In the genomic region with DNA sequence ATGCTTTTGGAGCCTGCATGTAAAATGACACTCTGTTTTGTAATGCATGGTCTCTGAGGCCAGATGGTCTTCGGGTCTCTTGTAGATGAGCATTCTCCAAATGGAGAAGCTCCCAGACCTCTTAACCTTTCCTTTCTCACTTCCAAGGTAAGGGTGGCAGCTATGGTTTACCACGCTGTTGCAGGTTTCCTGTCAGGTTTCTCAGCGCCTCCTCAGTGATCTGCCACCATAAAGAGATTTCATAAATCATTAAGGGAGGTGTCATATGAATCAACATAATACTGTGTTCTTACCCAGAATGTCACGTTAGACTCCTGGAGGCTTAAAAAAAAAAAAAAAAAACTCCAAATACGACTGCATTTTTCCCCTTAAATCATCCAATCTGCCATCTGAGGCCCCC, we compare ENCODE assay signal across 29 cellular contexts.
"Had no signal": no experiment of that assay in that cellular context is flagged by ENCODE, and none has a peak within 500 bp of the region (broad histone marks: within the 10 kb centered on the region; RNA-seq: fewer than 3 reads in every experiment).

No MANE protein-coding gene starts in this region.

- H3K27ac ChIP-seq: stomach, suprapubic skin, testis, thoracic aorta, thyroid gland, tibial artery, tibial nerve, transverse colon, upper lobe of left lung, upper lobe of right lung, uterus, vagina had no signal

- H3K27ac Mint-ChIP-seq: stimulated activated effector memory CD8-positive, alpha-beta T cell treated with anti-CD3 and anti-CD28 coated beads, Interleukin-12 subunit alpha, Interleukin-12 subunit beta, amount 100 ng/mL, for 72 hours; stimulated activated memory B cell treated with anti-CD40 and anti-IgM and Interleukin-4, amounts not matched to agents 10 μg/mL and 1 μg/mL and 100 μg/mL, for 72 hours; stimulated activated naive B cell treated with anti-CD40 and anti-IgM and Interleukin-4, amounts not matched to agents 10 μg/mL and 1 μg/mL and 100 μg/mL, for 72 hours; stimulated activated naive CD8-positive, alpha-beta T cell treated with anti-CD3 and anti-CD28 coated beads, Interleukin-15, Interleukin-2, amounts not matched to agents 100 ng/mL and 50 ng/mL, for 24 hours; type B pancreatic cell had no signal

- H3K27me3 Mint-ChIP-seq: stimulated activated memory B cell treated with anti-CD40 and anti-IgM and Interleukin-4, amounts not matched to agents 10 μg/mL and 1 μg/mL and 100 μg/mL, for 72 hours; stimulated activated naive B cell treated with anti-CD40 and anti-IgM and Interleukin-4, amounts not matched to agents 10 μg/mL and 1 μg/mL and 100 μg/mL, for 72 hours; stimulated activated naive CD8-positive, alpha-beta T cell treated with anti-CD3 and anti-CD28 coated beads, Interleukin-15, amount 100 ng/mL, for 72 hours; stimulated activated naive CD8-positive, alpha-beta T cell treated with anti-CD3 and anti-CD28 coated beads, Interleukin-15, Interleukin-2, amounts not matched to agents 100 ng/mL and 50 ng/mL, for 24 hours had no signal

- H3K9me3 ChIP-seq: stomach, suprapubic skin, testis, thoracic aorta, thyroid gland, tibial artery, tibial nerve, transverse colon, upper lobe of left lung, upper lobe of right lung, uterus, vagina had no signal

- H3K27me3 ChIP-seq: stomach, suprapubic skin, testis, thyroid gland, tibial nerve, transverse colon, upper lobe of left lung, upper lobe of right lung, uterus, vagina had no signal

- FAIRE-seq: urothelium cell line had no signal

- H3K36me3 Mint-ChIP-seq: stimulated activated effector memory CD8-positive, alpha-beta T cell treated with anti-CD3 and anti-CD28 coated beads, Interleukin-12 subunit alpha, Interleukin-12 subunit beta, amount 100 ng/mL, for 72 hours; stimulated activated memory B cell treated with anti-CD40 and anti-IgM and Interleukin-4, amounts not matched to agents 10 μg/mL and 1 μg/mL and 100 μg/mL, for 72 hours; stimulated activated naive B cell treated with anti-CD40 and anti-IgM and Interleukin-4, amounts not matched to agents 10 μg/mL and 1 μg/mL and 100 μg/mL, for 72 hours; type B pancreatic cell had no signal

- H3K36me3 ChIP-seq: stomach, suprapubic skin, thoracic aorta, thyroid gland, tibial artery, tibial nerve, transverse colon, upper lobe of left lung, upper lobe of right lung, uterus, vagina had no signal

- H3K4me3 Mint-ChIP-seq: stimulated activated effector memory CD8-positive, alpha-beta T cell treated with anti-CD3 and anti-CD28 coated beads, Interleukin-12 subunit alpha, Interleukin-12 subunit beta, amount 100 ng/mL, for 72 hours; stimulated activated memory B cell treated with anti-CD40 and anti-IgM and Interleukin-4, amounts not matched to agents 10 μg/mL and 1 μg/mL and 100 μg/mL, for 72 hours; stimulated activated naive B cell treated with anti-CD40 and anti-IgM and Interleukin-4, amounts not matched to agents 10 μg/mL and 1 μg/mL and 100 μg/mL, for 72 hours; stimulated activated naive CD8-positive, alpha-beta T cell treated with anti-CD3 and anti-CD28 coated beads, Interleukin-15, amount 100 ng/mL, for 72 hours; stimulated activated naive CD8-positive, alpha-beta T cell treated with anti-CD3 and anti-CD28 coated beads, Interleukin-15, Interleukin-2, amounts not matched to agents 100 ng/mL and 50 ng/mL, for 24 hours; type B pancreatic cell had no signal

- H3K4me1 Mint-ChIP-seq: stimulated activated effector memory CD8-positive, alpha-beta T cell treated with anti-CD3 and anti-CD28 coated beads, Interleukin-12 subunit alpha, Interleukin-12 subunit beta, amount 100 ng/mL, for 72 hours; stimulated activated memory B cell treated with anti-CD40 and anti-IgM and Interleukin-4, amounts not matched to agents 10 μg/mL and 1 μg/mL and 100 μg/mL, for 72 hours; stimulated activated naive B cell treated with anti-CD40 and anti-IgM and Interleukin-4, amounts not matched to agents 10 μg/mL and 1 μg/mL and 100 μg/mL, for 72 hours; stimulated activated naive CD8-positive, alpha-beta T cell treated with anti-CD3 and anti-CD28 coated beads, Interleukin-15, amount 100 ng/mL, for 72 hours had no signal

- ATAC-seq: stimulated activated effector memory CD8-positive, alpha-beta T cell treated with anti-CD3 and anti-CD28 coated beads, Interleukin-12 subunit alpha, Interleukin-12 subunit beta, amount 100 ng/mL, for 72 hours; stimulated activated memory B cell treated with anti-CD40 and anti-IgM and Interleukin-4, amounts not matched to agents 10 μg/mL and 1 μg/mL and 100 μg/mL, for 72 hours; stimulated activated naive B cell treated with anti-CD40 and anti-IgM and Interleukin-4, amounts not matched to agents 10 μg/mL and 1 μg/mL and 100 μg/mL, for 72 hours; stimulated activated naive CD8-positive, alpha-beta T cell treated with anti-CD3 and anti-CD28 coated beads, Interleukin-15, amount 100 ng/mL, for 72 hours; stimulated activated naive CD8-positive, alpha-beta T cell treated with anti-CD3 and anti-CD28 coated beads, Interleukin-15, Interleukin-2, amounts not matched to agents 100 U/mL and 50 U/mL, for 24 hours; upper lobe of right lung had no signal

- H3K4me1 ChIP-seq: stomach, suprapubic skin, testis, thyroid gland, tibial artery, tibial nerve, transverse colon, upper lobe of left lung, upper lobe of right lung, uterus, vagina had no signal

- H3K4me3 ChIP-seq: stomach, suprapubic skin, testis, thoracic aorta, thyroid gland, tibial artery, tibial nerve, transverse colon, upper lobe of left lung, upper lobe of right lung, uterus, vagina had no signal

- DNase-seq: stimulated activated CD4-positive, alpha-beta T cell treated with anti-CD3 and anti-CD28 coated beads, Interleukin-2, amount 100 ng/mL, for 48 hours; stimulated activated CD4-positive, alpha-beta T cell treated with anti-CD3 and anti-CD28 coated beads, Interleukin-4, amount 100 ng/mL, for 1 hour; stimulated activated CD4-positive, alpha-beta T cell treated with anti-CD3 and anti-CD28 coated beads, Interleukin-4, amount 100 ng/mL, for 24 hours; stimulated activated CD4-positive, alpha-beta T cell treated with anti-CD3 and anti-CD28 coated beads, Interleukin-4, amount 100 ng/mL, for 4 hours; stimulated activated CD8-positive, alpha-beta memory T cell treated with anti-CD3 and anti-CD28 coated beads, Interleukin-4, amount 100 ng/mL, for 48 hours; stimulated activated naive B cell treated with anti-CD40 and anti-IgM and Interleukin-4, amounts not matched to agents 10 μg/mL and 1 μg/mL and 100 μg/mL, for 72 hours; stimulated activated naive CD4-positive, alpha-beta T cell; stimulated activated naive CD4-positive, alpha-beta T cell treated with Interleukin-2 at 50 U/mL for 16 hours; stimulated activated naive CD8-positive, alpha-beta T cell treated with anti-CD3 and anti-CD28 coated beads, Interleukin-15, amount 100 ng/mL, for 72 hours; stimulated activated naive CD8-positive, alpha-beta T cell treated with anti-CD3 and anti-CD28 coated beads, Interleukin-15, Interleukin-2, amounts not matched to agents 100 U/mL and 50 U/mL, for 24 hours; stomach; substantia nigra; testis; thyroid gland; tibial artery; transverse colon; trophoblast cell; upper lobe of left lung; upper lobe of right lung; uterus had no signal

- H3K9me3 Mint-ChIP-seq: type B pancreatic cell had no signal
